Comparison of ENCODE assay signal across 1 cellular context in the genomic region with DNA sequence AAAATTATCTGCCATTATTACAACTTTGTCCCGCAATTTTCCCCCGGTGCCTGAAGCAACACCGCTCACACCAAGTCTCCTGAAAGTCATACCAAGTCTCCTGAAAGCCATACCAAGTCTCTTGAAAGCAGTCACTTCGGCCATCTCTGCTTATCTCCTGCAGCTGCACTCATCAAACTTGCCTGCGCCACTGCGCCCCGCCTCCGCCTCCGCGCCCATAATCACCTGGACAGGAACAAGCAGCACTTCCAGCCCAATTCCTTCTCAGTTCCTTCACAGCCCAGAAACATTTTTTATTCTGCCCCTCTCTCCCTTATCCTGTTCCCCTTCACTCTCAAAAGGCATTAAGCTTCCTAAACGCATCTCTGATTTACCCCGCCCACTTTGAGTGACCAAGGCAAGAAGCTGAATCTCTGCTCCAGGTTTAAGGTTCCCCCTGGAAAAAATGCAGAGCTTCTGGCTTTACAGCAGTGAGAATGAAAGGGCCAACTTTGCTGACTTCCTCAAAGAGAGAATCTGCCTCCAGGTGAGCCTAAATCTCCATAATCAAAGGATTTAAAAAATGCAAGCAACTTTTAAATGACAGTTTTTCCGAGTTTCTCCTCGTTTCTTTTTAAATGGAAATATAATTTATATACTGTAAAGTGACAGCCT.
TF ChIP-seq lines count a peak whose summit lies in the region.

No MANE protein-coding gene starts in this region.

TF ChIP-seq in GM23338, 12 proteins besides CTCF, POLR2A, EP300 and RAD21:
- TF ChIP-seq, protein P1, sequence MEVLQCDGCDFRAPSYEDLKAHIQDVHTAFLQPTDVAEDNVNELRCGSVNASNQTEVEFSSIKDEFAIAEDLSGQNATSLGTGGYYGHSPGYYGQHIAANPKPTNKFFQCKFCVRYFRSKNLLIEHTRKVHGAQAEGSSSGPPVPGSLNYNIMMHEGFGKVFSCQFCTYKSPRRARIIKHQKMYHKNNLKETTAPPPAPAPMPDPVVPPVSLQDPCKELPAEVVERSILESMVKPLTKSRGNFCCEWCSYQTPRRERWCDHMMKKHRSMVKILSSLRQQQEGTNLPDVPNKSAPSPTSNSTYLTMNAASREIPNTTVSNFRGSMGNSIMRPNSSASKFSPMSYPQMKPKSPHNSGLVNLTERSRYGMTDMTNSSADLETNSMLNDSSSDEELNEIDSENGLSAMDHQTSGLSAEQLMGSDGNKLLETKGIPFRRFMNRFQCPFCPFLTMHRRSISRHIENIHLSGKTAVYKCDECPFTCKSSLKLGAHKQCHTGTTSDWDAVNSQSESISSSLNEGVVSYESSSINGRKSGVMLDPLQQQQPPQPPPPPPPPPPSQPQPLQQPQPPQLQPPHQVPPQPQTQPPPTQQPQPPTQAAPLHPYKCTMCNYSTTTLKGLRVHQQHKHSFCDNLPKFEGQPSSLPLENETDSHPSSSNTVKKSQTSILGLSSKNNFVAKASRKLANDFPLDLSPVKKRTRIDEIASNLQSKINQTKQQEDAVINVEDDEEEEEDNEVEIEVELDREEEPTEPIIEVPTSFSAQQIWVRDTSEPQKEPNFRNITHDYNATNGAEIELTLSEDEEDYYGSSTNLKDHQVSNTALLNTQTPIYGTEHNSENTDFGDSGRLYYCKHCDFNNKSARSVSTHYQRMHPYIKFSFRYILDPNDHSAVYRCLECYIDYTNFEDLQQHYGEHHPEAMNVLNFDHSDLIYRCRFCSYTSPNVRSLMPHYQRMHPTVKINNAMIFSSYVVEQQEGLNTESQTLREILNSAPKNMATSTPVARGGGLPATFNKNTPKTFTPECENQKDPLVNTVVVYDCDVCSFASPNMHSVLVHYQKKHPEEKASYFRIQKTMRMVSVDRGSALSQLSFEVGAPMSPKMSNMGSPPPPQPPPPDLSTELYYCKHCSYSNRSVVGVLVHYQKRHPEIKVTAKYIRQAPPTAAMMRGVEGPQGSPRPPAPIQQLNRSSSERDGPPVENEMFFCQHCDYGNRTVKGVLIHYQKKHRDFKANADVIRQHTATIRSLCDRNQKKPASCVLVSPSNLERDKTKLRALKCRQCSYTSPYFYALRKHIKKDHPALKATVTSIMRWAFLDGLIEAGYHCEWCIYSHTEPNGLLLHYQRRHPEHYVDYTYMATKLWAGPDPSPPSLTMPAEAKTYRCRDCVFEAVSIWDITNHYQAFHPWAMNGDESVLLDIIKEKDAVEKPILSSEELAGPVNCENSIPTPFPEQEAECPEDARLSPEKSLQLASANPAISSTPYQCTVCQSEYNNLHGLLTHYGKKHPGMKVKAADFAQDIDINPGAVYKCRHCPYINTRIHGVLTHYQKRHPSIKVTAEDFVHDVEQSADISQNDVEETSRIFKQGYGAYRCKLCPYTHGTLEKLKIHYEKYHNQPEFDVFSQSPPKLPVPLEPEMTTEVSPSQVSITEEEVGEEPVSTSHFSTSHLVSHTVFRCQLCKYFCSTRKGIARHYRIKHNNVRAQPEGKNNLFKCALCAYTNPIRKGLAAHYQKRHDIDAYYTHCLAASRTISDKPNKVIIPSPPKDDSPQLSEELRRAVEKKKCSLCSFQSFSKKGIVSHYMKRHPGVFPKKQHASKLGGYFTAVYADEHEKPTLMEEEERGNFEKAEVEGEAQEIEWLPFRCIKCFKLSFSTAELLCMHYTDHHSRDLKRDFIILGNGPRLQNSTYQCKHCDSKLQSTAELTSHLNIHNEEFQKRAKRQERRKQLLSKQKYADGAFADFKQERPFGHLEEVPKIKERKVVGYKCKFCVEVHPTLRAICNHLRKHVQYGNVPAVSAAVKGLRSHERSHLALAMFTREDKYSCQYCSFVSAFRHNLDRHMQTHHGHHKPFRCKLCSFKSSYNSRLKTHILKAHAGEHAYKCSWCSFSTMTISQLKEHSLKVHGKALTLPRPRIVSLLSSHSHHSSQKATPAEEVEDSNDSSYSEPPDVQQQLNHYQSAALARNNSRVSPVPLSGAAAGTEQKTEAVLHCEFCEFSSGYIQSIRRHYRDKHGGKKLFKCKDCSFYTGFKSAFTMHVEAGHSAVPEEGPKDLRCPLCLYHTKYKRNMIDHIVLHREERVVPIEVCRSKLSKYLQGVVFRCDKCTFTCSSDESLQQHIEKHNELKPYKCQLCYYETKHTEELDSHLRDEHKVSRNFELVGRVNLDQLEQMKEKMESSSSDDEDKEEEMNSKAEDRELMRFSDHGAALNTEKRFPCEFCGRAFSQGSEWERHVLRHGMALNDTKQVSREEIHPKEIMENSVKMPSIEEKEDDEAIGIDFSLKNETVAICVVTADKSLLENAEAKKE (CRISPR knock-in tag; IDR thresholded peaks at IDR 0.05) = no peak
- no peak for TF ChIP-seq STAT1 (IDR thresholded peaks at IDR 0.05; ENCODE audit: unreplicated experiment)
